ENCODE assay signal across 12 cellular contexts in genomic region chr1:74222701-74223100, GRCh38. TPM values are rescaled to one million over a fixed set of nuclear protein-coding genes. Genes with fewer than 3 reads are reported as not detected.
"Had no signal": no experiment of that assay in that cellular context is flagged by ENCODE, and none has a peak within 500 bp of the region (broad histone marks: within the 10 kb centered on the region; RNA-seq: fewer than 3 reads in every experiment).

No MANE protein-coding gene starts in this region.

- H3K4me1 ChIP-seq: pancreas, suprapubic skin, upper lobe of left lung had no signal

- H3K4me3 Mint-ChIP-seq: mesothelial cell of epicardium had no signal

- H3K36me3 ChIP-seq: pancreas, suprapubic skin, upper lobe of left lung had no signal

- ATAC-seq: activated naive CD4-positive, alpha-beta T cell treated with anti-CD3 and anti-CD28 coated beads, Interleukin-2, amount 50 U/mL, for 72 hours; pancreas had no signal

- H3K36me3 Mint-ChIP-seq: mesothelial cell of epicardium had no signal

- H3K4me3 ChIP-seq: pancreas, suprapubic skin, upper lobe of left lung had no signal

- DNase-seq: activated effector memory CD4-positive, alpha-beta T cell treated with anti-CD3 and anti-CD28 coated beads, Interleukin-2, amount 50 U/mL, for 16 hours; activated T-cell treated with anti-CD3 and anti-CD28 coated beads, Interleukin-2, amount 50 U/mL, for 1 hour; hypothalamus; kidney glomerular epithelial cell; pancreas; stimulated activated CD4-positive, alpha-beta T cell treated with anti-CD3 and anti-CD28 coated beads, Interleukin-12 subunit alpha, Interleukin-12 subunit beta, amount 100 ng/mL, for 4 hours; stimulated activated naive CD4-positive, alpha-beta T cell; upper lobe of left lung had no signal

- H3K9me3 ChIP-seq: pancreas, upper lobe of left lung had no signal

- H3K27me3 ChIP-seq: pancreas, suprapubic skin, upper lobe of left lung had no signal

- H3K4me1 Mint-ChIP-seq: mesothelial cell of epicardium had no signal

- H3K27ac Mint-ChIP-seq: activated naive CD4-positive, alpha-beta T cell treated with anti-CD3 and anti-CD28 coated beads, Interleukin-2, amount 50 U/mL, for 72 hours; mesothelial cell of epicardium had no signal

- H3K27ac ChIP-seq: pancreas, suprapubic skin, upper lobe of left lung had no signal

RNA-seq across cellular contexts. Expression of gene TNNI3K, which starts 12.5 kb away (rescaled TPM):
- total RNA-seq: T-helper 2 cell treated with Interferon-gamma antibody and Interleukin-4, amounts not matched to agents 100 ng/mL and 5 ng/mL, for 36 hours had no signal
